Comparison of ENCODE assay signal across 10 cellular contexts in the genomic region with DNA sequence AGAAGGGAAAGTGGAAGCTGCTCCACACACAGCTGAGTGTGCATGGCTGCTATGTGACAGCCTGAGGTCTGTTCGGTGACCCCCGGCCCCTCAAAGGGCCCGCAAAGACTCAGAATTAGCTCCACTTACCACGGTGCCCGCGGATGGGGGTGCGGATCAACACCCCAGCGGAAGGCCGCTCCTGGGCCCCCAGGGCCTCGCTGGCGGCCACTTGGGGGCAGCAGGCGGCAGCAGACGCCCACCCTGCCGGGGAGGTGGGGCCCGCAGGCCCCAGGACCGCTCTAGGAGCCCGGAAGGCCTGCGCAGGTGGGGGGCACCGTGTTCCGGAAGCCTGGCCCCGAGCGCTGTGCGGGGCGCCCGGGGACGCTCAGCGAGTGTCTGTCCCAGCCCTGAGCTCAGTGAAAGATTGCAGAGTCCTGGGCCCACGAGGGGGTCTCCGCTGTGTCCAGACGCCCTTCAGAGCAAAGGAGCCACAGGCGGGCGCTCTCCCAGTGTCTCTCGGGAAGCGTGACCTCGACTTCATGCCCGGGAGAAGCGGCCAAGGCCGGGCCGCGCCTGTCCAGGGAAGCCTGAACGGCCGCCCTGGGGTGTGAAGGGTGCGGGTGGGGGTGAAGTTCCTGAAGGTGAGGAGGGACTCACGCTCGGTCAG.
A peak's percentile ranks its signal among the peaks of the same experiment; 100 is the strongest.
DNase-seq lines count a peak whose midpoint lies in the region; TF ChIP-seq lines count a peak whose summit lies in the region.
"Had no signal": no experiment of that assay in that cellular context is flagged by ENCODE, and none has a peak within 500 bp of the region (broad histone marks: within the 10 kb centered on the region; RNA-seq: fewer than 3 reads in every experiment).

No MANE protein-coding gene starts in this region.

- H3K9me3 ChIP-seq in iPS-15b (ENCODE audit: control insufficient read depth, insufficient read depth, low read length) (no peaks in the 10 kb centered on the region), MG63 (no peaks in the 10 kb centered on the region), BE2C (no peaks in the 10 kb centered on the region)

- H3K4me1 ChIP-seq in iPS-15b (ENCODE audit: control insufficient read depth, insufficient read depth, low read length) (no peaks in the 10 kb centered on the region), BE2C (no peaks in the 10 kb centered on the region)

- H3K27me3 ChIP-seq in iPS-15b (ENCODE audit: control insufficient read depth, insufficient read depth, low read length), result peaks cover 4% of the 10 kb centered on the region
- H3K27me3 ChIP-seq in MG63, result no peaks in the 10 kb centered on the region
- H3K27me3 ChIP-seq in BE2C, result no peaks in the 10 kb centered on the region

- peak overlapping the region; percentile 76 for H3K9ac ChIP-seq in iPS-15b (ENCODE audit: low read depth, low read length)

- H3K4me3 ChIP-seq in iPS-15b (ENCODE audit: low read depth, low read length) (peak overlapping the region; percentile 39), MG63 (no peak overlapping the region), BE2C (ENCODE audit: low read depth, low read length) (no peak overlapping the region)

- in situ Hi-C loops in GM13976 (cut with MboI; ENCODE audit: low sequenced_read_pairs, unreplicated experiment), result no loop called here

- H3K36me3 ChIP-seq in iPS-15b (ENCODE audit: control insufficient read depth, insufficient read depth, low read length) (no peaks in the 10 kb centered on the region), MG63 (no peaks in the 10 kb centered on the region), BE2C (no peaks in the 10 kb centered on the region)

- peak; percentile 55 for DNase-seq in GM13976 (ENCODE audit: low spot score)
- DNase-seq in activated T-cell treated with anti-CD3 and anti-CD28 coated beads, Interleukin-2, amount 50 U/mL, for 48 hours, result peak; percentile 35 to 56
- peak; percentile 8 for DNase-seq in stimulated activated CD8-positive, alpha-beta memory T cell treated with anti-CD3 and anti-CD28 coated beads, Interleukin-12 subunit alpha, Interleukin-12 subunit beta, amount 100 ng/mL, for 1 hour (ENCODE audit: low read depth)
- DNase-seq in MG63, result no peak
- DNase-seq in NCI-H1436 treated with DMSO at 0.1 percent for 48 hours (lab: John Stamatoyannopoulos, UW), result no peak
- no peak for DNase-seq in BE2C
- DNase-seq in NCI-H2196 treated with DMSO at 0.1 percent for 48 hours (lab: John Stamatoyannopoulos, UW; ENCODE audit: unreplicated experiment), result no peak
- DNase-seq: foreskin fibroblast; stimulated activated naive CD4-positive, alpha-beta T cell treated with Interleukin-2 at 50 U/mL for 16 hours had no signal

- TF ChIP-seq CTCF in GM13976 (IDR thresholded peaks at IDR 0.05; ENCODE audit: borderline replicate concordance, control extremely low read depth, extremely low read depth, insufficient read depth, missing control alignments), result no peak
- no peak for TF ChIP-seq CTCF in BE2C (IDR thresholded peaks at IDR 0.05; ENCODE audit: low read depth, low read length)

Comparison
In these comparisons a context has a peak if more than half of its experiments do, and no peak if none do; other contexts are left out.
1. DNase-seq: peak in GM13976 (single experiment), activated T-cell treated with anti-CD3 and anti-CD28 coated beads, Interleukin-2, amount 50 U/mL, for 48 hours (2 of 2) and stimulated activated CD8-positive, alpha-beta memory T cell treated with anti-CD3 and anti-CD28 coated beads, Interleukin-12 subunit alpha, Interleukin-12 subunit beta, amount 100 ng/mL, for 1 hour (single experiment); none in MG63 (single experiment), NCI-H1436 treated with DMSO at 0.1 percent for 48 hours (single experiment), BE2C (single experiment) and NCI-H2196 treated with DMSO at 0.1 percent for 48 hours (single experiment).